18 cellular contexts compared by ENCODE assay signal in genomic region chr10:116216676-116217075, GRCh38. TPM values are rescaled to one million over a fixed set of nuclear protein-coding genes. Genes with fewer than 3 reads are reported as not detected.
A peak's percentile ranks its signal among the peaks of the same experiment; 100 is the strongest.
DNase-seq lines count a peak whose midpoint lies in the region; ATAC-seq and TF ChIP-seq lines count a peak whose summit lies in the region.
"Had no signal": no experiment of that assay in that cellular context is flagged by ENCODE, and none has a peak within 500 bp of the region (broad histone marks: within the 10 kb centered on the region; RNA-seq: fewer than 3 reads in every experiment).

No MANE protein-coding gene starts in this region.

- ATAC-seq in lower lobe of right lung, result no peak
- ATAC-seq: PC-3 had no signal

- intact Hi-C loops in lower lobe of right lung (cut with DNase I), result no loop called here

- no peaks in the 10 kb centered on the region for H3K27me3 ChIP-seq in lower lobe of right lung (ENCODE audit: low read depth)
- H3K27me3 ChIP-seq: SJCRH30 had no signal

- DNase-seq in Jurkat, Clone E6-1 (ENCODE audit: low read depth, low spot score), result peak; percentile 85
- DNase-seq in fibroblast of villous mesenchyme (ENCODE audit: low read depth), result peak; percentile 25
- peak; percentile 43 for DNase-seq in left kidney (ENCODE audit: low read depth, low spot score)
- peak; percentile 93 for DNase-seq in renal cortical epithelial cell (ENCODE audit: low read depth)
- no peak for DNase-seq in NCI-H1436 treated with DMSO at 0.1 percent for 48 hours (lab: John Stamatoyannopoulos, UW)
- no peak for DNase-seq in DMS 273 (lab: John Stamatoyannopoulos, UW; ENCODE audit: unreplicated experiment)
- DNase-seq in lower lobe of right lung, result no peak
- DNase-seq in nephron progenitor cell, result no peak
- DNase-seq: DMS79 treated with DMSO at 0.1 percent for 48 hours, IMR-90, Karpas-422, NCI-H187, NCI-H345, NCI-H524 treated with DMSO at 0.1 percent for 48 hours, PC-3 had no signal

- peaks cover 10% of the 10 kb centered on the region for H3K27me3 Mint-ChIP-seq in nephron progenitor cell (ENCODE audit: low read depth, poor library complexity)

- no peaks in the 10 kb centered on the region for H3K36me3 ChIP-seq in lower lobe of right lung
- H3K36me3 ChIP-seq: SJCRH30 had no signal

- TF ChIP-seq CTCF in fibroblast of villous mesenchyme (IDR thresholded peaks at IDR 0.05; ENCODE audit: insufficient read depth, low read depth, low read length) (no peak), lower lobe of right lung (IDR thresholded peaks at IDR 0.05) (no peak), nephron progenitor cell (IDR thresholded peaks at IDR 0.05) (no peak)

- H3K4me1 Mint-ChIP-seq in nephron progenitor cell, result peaks cover 25% of the 10 kb centered on the region
- H3K4me1 Mint-ChIP-seq: CD14-positive monocyte had no signal

- no peaks in the 10 kb centered on the region for H3K9me3 ChIP-seq in lower lobe of right lung
- H3K9me3 ChIP-seq: SJCRH30 had no signal

- no peak overlapping the region for H3K4me3 Mint-ChIP-seq in nephron progenitor cell
- H3K4me3 Mint-ChIP-seq: CD14-positive monocyte had no signal

- no peak overlapping the region for H3K27ac ChIP-seq in lower lobe of right lung
- H3K27ac ChIP-seq: SJCRH30 had no signal

- no peaks in the 10 kb centered on the region for H3K36me3 Mint-ChIP-seq in nephron progenitor cell (ENCODE audit: low read depth)
- H3K36me3 Mint-ChIP-seq: CD14-positive monocyte had no signal

- H3K4me1 ChIP-seq in lower lobe of right lung, result no peaks in the 10 kb centered on the region

- no peaks in the 10 kb centered on the region for H3K9me3 Mint-ChIP-seq in nephron progenitor cell

- H3K4me3 ChIP-seq in Jurkat, Clone E6-1 (ENCODE audit: low read length), result no peak overlapping the region
- H3K4me3 ChIP-seq in fibroblast of villous mesenchyme (ENCODE audit: low read depth, low read length), result no peak overlapping the region
- no peak overlapping the region for H3K4me3 ChIP-seq in lower lobe of right lung
- H3K4me3 ChIP-seq: SJCRH30 had no signal

- H3K27ac Mint-ChIP-seq in nephron progenitor cell, result no peak overlapping the region
- H3K27ac Mint-ChIP-seq: CD14-positive monocyte had no signal

RNA-seq across cellular contexts. Expression of gene GFRA1, which starts 56.3 kb away (rescaled TPM):
- 6.1 TPM for polyA plus RNA-seq in Jurkat, Clone E6-1 (2012; ENCODE audit: insufficient read depth, insufficient read length)
- total RNA-seq in fibroblast of villous mesenchyme, result 9.3 and 59.6 TPM in 2 replicates
- total RNA-seq in renal cortical epithelial cell, result 112 and 135 TPM in 2 replicates
- total RNA-seq in lower lobe of right lung, result 9.8 TPM
- total RNA-seq: HT-29, PC-3 had no signal
- polyA plus RNA-seq: CD14-positive monocyte had no signal

Comparison
In these comparisons a context has a peak if more than half of its experiments do, and no peak if none do; other contexts are left out.
1. DNase-seq: peak in Jurkat, Clone E6-1 (single experiment), fibroblast of villous mesenchyme (single experiment), left kidney (single experiment) and renal cortical epithelial cell (single experiment); none in NCI-H1436 treated with DMSO at 0.1 percent for 48 hours (single experiment), DMS 273 (single experiment), lower lobe of right lung (single experiment) and nephron progenitor cell (single experiment).